In genomic region chr12:25271486-25272098, GRCh38 we compare ENCODE assay signal across 18 cellular contexts. TPM values are rescaled to one million over a fixed set of nuclear protein-coding genes. Genes with fewer than 3 reads are reported as not detected.
DNase-seq lines count a peak whose midpoint lies in the region; ATAC-seq, FAIRE-seq and TF ChIP-seq lines count a peak whose summit lies in the region.
"Had no signal": no experiment of that assay in that cellular context is flagged by ENCODE, and none has a peak within 500 bp of the region (broad histone marks: within the 10 kb centered on the region; RNA-seq: fewer than 3 reads in every experiment).

No MANE protein-coding gene starts in this region.

- H3K9me3 ChIP-seq in GM12878 (replicated peaks; ENCODE audit: control insufficient read depth, insufficient read depth, low read length), result no peaks in the 10 kb centered on the region
- H3K9me3 ChIP-seq: HAP-1 had no signal

- no peak overlapping the region for H3K9ac ChIP-seq in GM12878 (ENCODE audit: control insufficient read depth, insufficient read depth, low read length)

- no peak for TF ChIP-seq CTCF in GM12865 (IDR thresholded peaks at IDR 0.05; ENCODE audit: insufficient read depth, low read depth, low read length, missing control alignments)
- TF ChIP-seq CTCF in GM12878 (IDR thresholded peaks at IDR 0.05 in 2 of 3, conservative IDR thresholded peaks at IDR 0.05 in 1 of 3; ENCODE audit: control insufficient read depth in 2 of 3, extremely low read depth in 1 of 3, insufficient read depth in 1 of 3, low read depth in 3 of 3, low read length in 3 of 3), result no peak
- TF ChIP-seq CTCF in GM13976 (IDR thresholded peaks at IDR 0.05; ENCODE audit: borderline replicate concordance, control extremely low read depth, extremely low read depth, insufficient read depth, missing control alignments), result no peak

- no peak for FAIRE-seq in GM12878 (lab: Jason Lieb, UNC)
- FAIRE-seq: GM12892, H1 had no signal

- H3K27ac ChIP-seq in GM12878 (ENCODE audit: control insufficient read depth, insufficient read depth), result no peak overlapping the region
- H3K27ac ChIP-seq: HL-60 had no signal

- H3K27me3 ChIP-seq in GM12878 (replicated peaks in 1 of 2; ENCODE audit: control insufficient read depth in 2 of 2, insufficient read depth in 2 of 2, low read length in 1 of 2), result no peaks in the 10 kb centered on the region

- H3K4me1 ChIP-seq in GM12878 (ENCODE audit: control insufficient read depth, insufficient read depth, low read length), result peaks cover 12% of the 10 kb centered on the region

- POLR2A ChIA-PET in GM12878 (lab: Charles Lee), result interaction anchor here (0.6 kb wide), 1 partner anchor 580 kb away, joined by 3 read pairs; no protein-coding TSS in a partner anchor

- TF ChIP-seq POLR2A in GM12878 (IDR thresholded peaks at IDR 0.05; ENCODE audit: low read depth, low read length), result no peak

- SMC1A ChIA-PET in GM12878 (lab: Charles Lee; ENCODE audit: uncharacterized antibody, unreplicated experiment), result interaction anchor here (0.8 kb wide), 2 partner anchors 21 to 46 kb away, joined by 3 read pairs; no protein-coding TSS in a partner anchor

- no peak overlapping the region for H3K4me2 ChIP-seq in GM12878 (ENCODE audit: control insufficient read depth, insufficient read depth)

- no peak for TF ChIP-seq EP300 in GM12878 (IDR thresholded peaks at IDR 0.05; ENCODE audit: borderline replicate concordance in 1 of 2, control insufficient read depth in 1 of 2, low read depth in 2 of 2, low read length in 2 of 2)

- no peaks in the 10 kb centered on the region for H3K36me3 ChIP-seq in GM12878 (ENCODE audit: control insufficient read depth in 2 of 2, insufficient read depth in 2 of 2, low read length in 1 of 2)
- H3K36me3 ChIP-seq: HAP-1 had no signal

- intact Hi-C loops in GM12878 (cut with micrococcal nuclease; ENCODE audit: unreplicated experiment), result no loop called here

- WGBS in GM12878 (ENCODE audit: insufficient coverage, insufficient replicate concordance, low lambda C conversion rate, missing lambda C conversion rate), result 25% methylated on average over 4 of the region's 4 CpGs

- H3K4me3 ChIP-seq in GM12865 (ENCODE audit: low read depth, low read length), result no peak overlapping the region
- no peak overlapping the region for H3K4me3 ChIP-seq in GM12878
- H3K4me3 ChIP-seq: HAP-1 had no signal

- H4K20me1 ChIP-seq in GM12878 (ENCODE audit: control insufficient read depth, insufficient read depth), result no peaks in the 10 kb centered on the region

- CTCF ChIA-PET in GM12878 (lab: Yijun Ruan, JAX), result no interaction called here

- no peaks in the 10 kb centered on the region for H3K79me2 ChIP-seq in GM12878 (ENCODE audit: control insufficient read depth, insufficient read depth, low read length)

- TF ChIP-seq RAD21 in GM12878 (IDR thresholded peaks at IDR 0.05; ENCODE audit: insufficient read depth, low read depth, low read length), result no peak

- no TSS peak for BruUV-seq in GM12878 (replicated peaks; lab: Mats Ljungman, UMichigan)

- in situ Hi-C loops in GM12878 (cut with MboI), result no loop called here
- in situ Hi-C loops in GM13976 (cut with MboI; ENCODE audit: low sequenced_read_pairs, unreplicated experiment), result no loop called here

- peak; percentile 52 for ATAC-seq in GM18907 (IDR thresholded peaks at IDR 0.05; ENCODE audit: unreplicated experiment)
- ATAC-seq in HG02981 (IDR thresholded peaks at IDR 0.05; ENCODE audit: unreplicated experiment), result peak; percentile 35
- ATAC-seq in GM12878, result peak; percentile 47; the same call in 2 of the 3 replicates
- ATAC-seq in HG02840 (IDR thresholded peaks at IDR 0.05; ENCODE audit: low FRiP score, unreplicated experiment), result no peak

- DNase-seq in GM12865 (ENCODE audit: low read depth) (peak; percentile 63), GM12878 (ENCODE audit: low read depth, low spot score) (no peak), GM19238 (ENCODE audit: insufficient read length, low spot score) (no peak), NCI-H2227 treated with DMSO at 0.1 percent for 48 hours (lab: John Stamatoyannopoulos, UW) (no peak), GM13976 (ENCODE audit: low spot score) (no peak)
- DNase-seq: ACHN; C1 segment of cervical spinal cord; Calu3; CD4-positive, alpha-beta T cell; DMS 273 treated with DMSO at 0.1 percent for 48 hours; Karpas-422 had no signal

- H2AFZ ChIP-seq in GM12878 (ENCODE audit: control insufficient read depth, low read depth, low read length), result no peak overlapping the region

- RAD21 ChIA-PET in GM12878 (lab: Charles Lee; ENCODE audit: unreplicated experiment), result interaction anchor here (1.6 to 1.8 kb wide), 2 partner anchors 48 to 105 kb away, joined by 3 to 5 read pairs; no protein-coding TSS in a partner anchor

TF ChIP-seq in GM12878, 131 proteins besides CTCF, POLR2A, EP300 and RAD21 (continues in another document):
- TF ChIP-seq RFX5 (IDR thresholded peaks at IDR 0.05; ENCODE audit: low read depth, low read length) (no peak), TBL1XR1 (IDR thresholded peaks at IDR 0.05; ENCODE audit: low read depth, low read length) (no peak), JUND (IDR thresholded peaks at IDR 0.05; ENCODE audit: low read depth, low read length) (no peak), CHD4 (IDR thresholded peaks at IDR 0.05) (no peak), USF1 (IDR thresholded peaks at IDR 0.05; ENCODE audit: borderline replicate concordance, extremely low read length, insufficient read depth, low read depth, low read length) (no peak), ZNF687 (IDR thresholded peaks at IDR 0.05) (no peak), EZH2 (IDR thresholded peaks at IDR 0.05; ENCODE audit: borderline replicate concordance, control insufficient read depth, low read depth, low read length) (no peak), MXI1 (IDR thresholded peaks at IDR 0.05; ENCODE audit: low read depth, low read length) (no peak), RELB (IDR thresholded peaks at IDR 0.05; ENCODE audit: low read depth) (no peak)

RNA-seq across cellular contexts. Expression of gene KRAS, which starts 20.9 kb away (rescaled TPM):
- total RNA-seq in GM12878 (2013; cell fraction: nucleolus; rRNA removed), result 8.9 and 9.4 TPM in 2 replicates
- 4.9 and 5.6 TPM in 2 replicates for total RNA-seq in GM12878 (2014; rRNA removed)
- total RNA-seq in GM12878 (2014; rRNA removed; fragmentation: Illumina TruSeq; extraction: Trizol), result 5.9 and 6.6 TPM in 2 replicates
- 8.3 and 9.4 TPM in 2 replicates for total RNA-seq in GM12878 (2021)
- 3.1 TPM for polyA plus RNA-seq in GM12878 (2011; ENCODE audit: low read depth)
- 23.8 and 38.7 TPM in 2 replicates for polyA plus RNA-seq in GM12878 (2011; rRNA removed)
- polyA plus RNA-seq in GM12878 (2011; cell fraction: cytosol; rRNA removed), result 8.5 and 10.5 TPM in 2 replicates
- polyA plus RNA-seq in GM12878 (2011; cell fraction: nucleus; rRNA removed), result 7.4 and 7.8 TPM in 2 replicates
- 6.1 and 6.2 TPM in 2 replicates for polyA plus RNA-seq in GM12878 (2012)
- polyA plus RNA-seq in GM12878 (2014; fragmentation: Illumina TruSeq; extraction: Trizol), result 9.3 and 12.5 TPM in 2 replicates
- 1 to 10 TPM; 3.1 to 6.1 TPM for polyA plus RNA-seq in GM12878 (2014; fragmentation: Nextera tagmentation; extraction: Ambion mirVana)
- polyA plus RNA-seq in GM12878 (2014; rRNA removed), result 4.8 and 6.1 TPM in 2 replicates
- 10 to 100 TPM; 15.7 to 17.6 TPM for polyA plus RNA-seq in GM12878 (2016; fragmentation: Nextera tagmentation; extraction: Ambion mirVana)
- 12.1 and 15.8 TPM in 2 replicates for polyA minus RNA-seq in GM12878 (2011; rRNA and poly(A)+ RNA removed)
- polyA minus RNA-seq in GM12878 (2011; cell fraction: cytosol; rRNA and poly(A)+ RNA removed), result 8.4 and 10.0 TPM in 2 replicates
- polyA minus RNA-seq in GM12878 (2011; cell fraction: nucleus; rRNA and poly(A)+ RNA removed), result 8.3 and 14.4 TPM in 2 replicates
